20 cellular contexts compared by ENCODE assay signal in genomic region chr2:209390839-209391238, GRCh38. TPM values are rescaled to one million over a fixed set of nuclear protein-coding genes. Genes with fewer than 3 reads are reported as not detected.
DNase-seq lines count a peak whose midpoint lies in the region; ATAC-seq, FAIRE-seq and TF ChIP-seq lines count a peak whose summit lies in the region.
"Had no signal": no experiment of that assay in that cellular context is flagged by ENCODE, and none has a peak within 500 bp of the region (broad histone marks: within the 10 kb centered on the region; RNA-seq: fewer than 3 reads in every experiment).

No MANE protein-coding gene starts in this region.

- H3K36me3 ChIP-seq in liver (ENCODE audit: control insufficient read depth in 4 of 4, insufficient read depth in 3 of 4, low read depth in 1 of 4, low read length in 3 of 4), result no peaks in the 10 kb centered on the region
- H3K36me3 ChIP-seq in HepG2 (replicated peaks in 1 of 2; ENCODE audit: control insufficient read depth in 1 of 2, insufficient read depth in 2 of 2, low read length in 2 of 2), result no peaks in the 10 kb centered on the region
- no peaks in the 10 kb centered on the region for H3K36me3 ChIP-seq in SJCRH30
- no peaks in the 10 kb centered on the region for H3K36me3 ChIP-seq in neural cell (ENCODE audit: insufficient read depth, low read length)
- H3K36me3 ChIP-seq: BE2C had no signal

- H3K79me2 ChIP-seq in HepG2 (ENCODE audit: insufficient read depth, low read length) (no peaks in the 10 kb centered on the region), neural cell (replicated peaks; ENCODE audit: insufficient read depth, low read length) (no peaks in the 10 kb centered on the region)

- in situ Hi-C loops in HepG2 (cut with HindIII; ENCODE audit: extremely low pct_ligation_motif_present, low pct_unique_long_range_greater_than_20kb), result no loop called here

- H3K4me3 ChIP-seq in liver (ENCODE audit: low read depth in 1 of 3, low read length in 3 of 3) (no peak overlapping the region), HepG2 (replicated peaks in 1 of 3; ENCODE audit: insufficient read depth in 1 of 3, low read depth in 2 of 3, low read length in 3 of 3) (no peak overlapping the region), SJCRH30 (no peak overlapping the region), neural cell (ENCODE audit: low read length) (no peak overlapping the region)

- FAIRE-seq in HepG2 (lab: Jason Lieb, UNC) (no peak), H54 (lab: Jason Lieb, UNC) (no peak)
- FAIRE-seq: D721Med, GM12892, GM18507 had no signal

- no TSS peak for BruUV-seq in HepG2 (replicated peaks; lab: Mats Ljungman, UMichigan)

- POLR2A ChIA-PET in HepG2 (lab: Yijun Ruan, JAX), result no interaction called here

- TF ChIP-seq POLR2A in HepG2 (IDR thresholded peaks at IDR 0.05; ENCODE audit: insufficient read depth in 1 of 2, low read depth in 2 of 2, low read length in 2 of 2) (no peak), H54 (IDR thresholded peaks at IDR 0.05; ENCODE audit: low read depth, low read length) (no peak)

- intact Hi-C loops in HepG2 (cut with micrococcal nuclease; ENCODE audit: unreplicated experiment), result no loop called here

- TF ChIP-seq RAD21 in liver (IDR thresholded peaks at IDR 0.05) (no peak), HepG2 (CRISPR knock-in tag; IDR thresholded peaks at IDR 0.05) (no peak), neural cell (conservative IDR thresholded peaks at IDR 0.05) (no peak)

- H4K20me1 ChIP-seq in HepG2 (ENCODE audit: insufficient read depth, low read length) (no peaks in the 10 kb centered on the region), neural cell (ENCODE audit: insufficient read depth) (no peaks in the 10 kb centered on the region)

- ATAC-seq in HepG2, result no peak
- ATAC-seq in HG02759 (IDR thresholded peaks at IDR 0.05; ENCODE audit: unreplicated experiment), result no peak

- H3K9me3 ChIP-seq in liver (ENCODE audit: control insufficient read depth in 4 of 4, low read length in 3 of 4) (peaks cover 0 to 4% (median 0%) of the 10 kb centered on the region in 4 donors), HepG2 (ENCODE audit: low read length) (no peaks in the 10 kb centered on the region), SJCRH30 (replicated peaks) (no peaks in the 10 kb centered on the region), neural cell (ENCODE audit: low read length) (no peaks in the 10 kb centered on the region)
- H3K9me3 ChIP-seq: BE2C had no signal

- TF ChIP-seq EP300 in HepG2 (IDR thresholded peaks at IDR 0.05; ENCODE audit: low read depth in 2 of 2, low read length in 2 of 2), result no peak
- no peak for TF ChIP-seq EP300 in HepG2 (CRISPR knock-in tag; IDR thresholded peaks at IDR 0.05; ENCODE audit: borderline replicate concordance)
- TF ChIP-seq EP300 in neural cell (conservative IDR thresholded peaks at IDR 0.05; ENCODE audit: poor library complexity, severe bottlenecking), result no peak

- no peaks in the 10 kb centered on the region for H3F3A ChIP-seq in neural cell (ENCODE audit: insufficient read depth, low read length, poor library complexity, severe bottlenecking)

- CTCF ChIA-PET in HepG2 (lab: Yijun Ruan, JAX; ENCODE audit: low intra/inter-chr PET ratio, low total read pairs), result no interaction called here

- DNase-seq in HepG2 (ENCODE audit: low spot score) (no peak), SJCRH30 (no peak), H54 (ENCODE audit: insufficient read length, low spot score) (no peak), occipital lobe (lab: John Stamatoyannopoulos, UW) (no peak)
- DNase-seq: 8988T; ACHN; BE2C; C1 segment of cervical spinal cord; CD4-positive, CD25-positive, alpha-beta regulatory T cell; CD8-positive, alpha-beta memory T cell; COR-L47; GDM1; GOT3; H9 had no signal

- no peak overlapping the region for H2AFZ ChIP-seq in HepG2 (ENCODE audit: low read length)
- no peak overlapping the region for H2AFZ ChIP-seq in neural cell (ENCODE audit: low read depth, low read length)

- peaks cover 0 to 7% (median 4%) of the 10 kb centered on the region in 4 donors for H3K4me1 ChIP-seq in liver (ENCODE audit: control insufficient read depth in 4 of 4, insufficient read depth in 4 of 4, low read length in 3 of 4)
- no peaks in the 10 kb centered on the region for H3K4me1 ChIP-seq in HepG2 (ENCODE audit: insufficient read depth, low read length)
- peaks cover 34% of the 10 kb centered on the region for H3K4me1 ChIP-seq in SJCRH30
- H3K4me1 ChIP-seq: BE2C had no signal

- H3K27me3 ChIP-seq in liver (ENCODE audit: control insufficient read depth in 4 of 4, insufficient read depth in 4 of 4, low read length in 3 of 4) (peaks cover 0 to 3% (median under 1%) of the 10 kb centered on the region in 4 donors), HepG2 (ENCODE audit: control insufficient read depth in 1 of 2, insufficient read depth in 2 of 2, low read length in 2 of 2) (no peaks in the 10 kb centered on the region), SJCRH30 (no peaks in the 10 kb centered on the region), neural cell (ENCODE audit: insufficient read depth, low read depth, low read length) (no peaks in the 10 kb centered on the region)
- H3K27me3 ChIP-seq: BE2C had no signal

- H3K4me2 ChIP-seq in HepG2 (ENCODE audit: low read depth, low read length), result no peak overlapping the region
- no peak overlapping the region for H3K4me2 ChIP-seq in neural cell (ENCODE audit: low read length)

- no peak overlapping the region for H3K9ac ChIP-seq in liver (ENCODE audit: low read depth in 1 of 2, low read length in 2 of 2)
- H3K9ac ChIP-seq in HepG2 (ENCODE audit: insufficient read depth, low read depth, low read length), result no peak overlapping the region
- no peak overlapping the region for H3K9ac ChIP-seq in neural cell (ENCODE audit: low read length)

- H3K27ac ChIP-seq in liver (ENCODE audit: low read depth in 1 of 2, low read length in 2 of 2), result no peak overlapping the region
- no peak overlapping the region for H3K27ac ChIP-seq in HepG2 (ENCODE audit: extremely low read length, insufficient read depth, low read length)
- H3K27ac ChIP-seq in SJCRH30, result peak overlapping the region; percentile 53
- H3K27ac ChIP-seq in neural cell (ENCODE audit: low read length), result peak overlapping the region; percentile 89

- TF ChIP-seq CTCF in liver (IDR thresholded peaks at IDR 0.05; ENCODE audit: low read depth, low read length, missing input control), result no peak
- no peak for TF ChIP-seq CTCF in HepG2 (CRISPR knock-in tag; IDR thresholded peaks at IDR 0.05)
- no peak for TF ChIP-seq CTCF in neural cell (IDR thresholded peaks at IDR 0.05; ENCODE audit: poor library complexity, severe bottlenecking)

- no peaks in the 10 kb centered on the region for H3K9me2 ChIP-seq in neural cell (ENCODE audit: insufficient read depth, low read length)

- 26% methylated on average over 1 of the region's 1 CpG for WGBS in liver
- WGBS in HepG2 (ENCODE audit: low lambda C conversion rate), result 0% methylated on average over 1 of the region's 1 CpG

TF ChIP-seq in liver, 16 proteins besides CTCF, POLR2A, EP300 and RAD21 (continues in another document):
- TF ChIP-seq YY1 (IDR thresholded peaks at IDR 0.05), result no peak

RNA-seq across cellular contexts. Expression of gene MAP2, which starts 33.0 kb away (rescaled TPM):
- total RNA-seq in liver, result 1 to 10 TPM in 1 of 2 donors, under 1 TPM in 1; 0.70 to 4.2 TPM
- 1 to 10 TPM; 1.6 to 2.1 TPM for polyA plus RNA-seq in liver
- not detected in 2 replicates for total RNA-seq in HepG2 (2016; rRNA removed; fragmentation: Illumina TruSeq; extraction: Trizol)
- total RNA-seq in HepG2 (2016; cell fraction: cytosol; rRNA removed; fragmentation: Illumina TruSeq; extraction: Trizol; ENCODE audit: low read depth), result not detected in 2 replicates
- not detected in 2 replicates for total RNA-seq in HepG2 (2016; cell fraction: insoluble cytoplasmic fraction; rRNA removed; fragmentation: Illumina TruSeq; extraction: Trizol)
- not detected in 2 replicates for total RNA-seq in HepG2 (2016; cell fraction: membrane; rRNA removed; fragmentation: Illumina TruSeq; extraction: Trizol)
- not detected in 2 replicates for total RNA-seq in HepG2 (2016; cell fraction: nucleus; rRNA removed; fragmentation: Illumina TruSeq; extraction: Trizol)
- 0.08 TPM in 1 of 2 replicates, not detected in the other for polyA plus RNA-seq in HepG2 (2011; rRNA removed)
- polyA plus RNA-seq in HepG2 (2011; cell fraction: cytosol; rRNA removed), result not detected in 2 replicates
- polyA plus RNA-seq in HepG2 (2011; cell fraction: nucleus; rRNA removed), result not detected in 2 replicates
- polyA plus RNA-seq in HepG2 (2012), result 0.09 TPM in 1 of 2 replicates, not detected in the other
- not detected in 2 replicates for polyA plus RNA-seq in HepG2 (2016; cell fraction: cytosol; fragmentation: Illumina TruSeq; extraction: Trizol; ENCODE audit: low read depth)
- polyA plus RNA-seq in HepG2 (2016; cell fraction: insoluble cytoplasmic fraction; fragmentation: Illumina TruSeq; extraction: Trizol; ENCODE audit: low read depth), result 0.22 TPM in 1 of 2 replicates, not detected in the other
- polyA plus RNA-seq in HepG2 (2016; cell fraction: membrane; fragmentation: Illumina TruSeq; extraction: Trizol; ENCODE audit: low read depth), result not detected in 2 replicates
- not detected in 2 replicates for polyA plus RNA-seq in HepG2 (2016; cell fraction: nucleus; fragmentation: Illumina TruSeq; extraction: Trizol; ENCODE audit: insufficient read depth, low read depth)
- polyA minus RNA-seq in HepG2 (2011; rRNA and poly(A)+ RNA removed; ENCODE audit: low replicate concordance), result 2.0 TPM in 1 of 2 replicates, not detected in the other
- polyA minus RNA-seq in HepG2 (2011; cell fraction: cytosol; rRNA and poly(A)+ RNA removed), result not detected in 2 replicates
- polyA minus RNA-seq in HepG2 (2011; cell fraction: nucleus; rRNA and poly(A)+ RNA removed), result not detected in 2 replicates
- total RNA-seq in SJCRH30 (2014; rRNA removed; shearing (Covaris generic)), result 59.3 and 63.3 TPM in 2 replicates
- 436 and 450 TPM in 2 replicates for polyA plus RNA-seq in neural cell
- 1,231 and 1,493 TPM in 2 replicates for polyA minus RNA-seq in neural cell
- 681 TPM for total RNA-seq in occipital lobe
- total RNA-seq: CD4-positive, CD25-positive, alpha-beta regulatory T cell; CD8-positive, alpha-beta memory T cell had no signal

Comparison
In these comparisons a context has a peak if more than half of its experiments do, and no peak if none do; other contexts are left out.
1. H3K27ac ChIP-seq: peak in SJCRH30 (single experiment) and neural cell (single experiment); none in liver (0 of 2) and HepG2 (single experiment).
2. RNA of gene MAP2, which starts 33.0 kb away (total RNA-seq): 681 TPM in occipital lobe (single experiment) and 59.3 to 63.3 TPM in SJCRH30; 0.70 to 4.2 TPM in liver and not detected in HepG2; every median in the first group is over 10 times any median in the second.